ENCODE assay signal across 24 cellular contexts in genomic region chr9:28215921-28216320, GRCh38.
DNase-seq lines count a peak whose midpoint lies in the region; ATAC-seq lines count a peak whose summit lies in the region.
"Had no signal": no experiment of that assay in that cellular context is flagged by ENCODE, and none has a peak within 500 bp of the region (broad histone marks: within the 10 kb centered on the region; RNA-seq: fewer than 3 reads in every experiment).

No MANE protein-coding gene starts in this region.

- no peak for ATAC-seq in GM19467 (IDR thresholded peaks at IDR 0.05; ENCODE audit: unreplicated experiment)
- ATAC-seq: GM12878, GM23338, SK-N-SH treated with all-trans-retinoic acid at 6 μM for 48 hours had no signal

- H3K9me3 ChIP-seq in endocrine pancreas (ENCODE audit: control insufficient read depth, low read length), result no peaks in the 10 kb centered on the region
- H3K9me3 ChIP-seq: BLaER1, Peyer's patch, SJCRH30 had no signal

- no peak overlapping the region for H3K9ac ChIP-seq in endocrine pancreas (ENCODE audit: control insufficient read depth, insufficient read depth, low read length)
- H3K9ac ChIP-seq: BLaER1 had no signal

- H3K4me1 ChIP-seq in endocrine pancreas (ENCODE audit: control insufficient read depth, insufficient read depth, low read length), result peaks cover 10% of the 10 kb centered on the region
- H3K4me1 ChIP-seq: BLaER1, Peyer's patch had no signal

- H3K27me3 ChIP-seq in endocrine pancreas (ENCODE audit: control insufficient read depth, insufficient read depth, low read length), result no peaks in the 10 kb centered on the region
- H3K27me3 ChIP-seq: BLaER1, Peyer's patch, SJCRH30 had no signal

- H3K4me3 ChIP-seq in endocrine pancreas (ENCODE audit: control insufficient read depth, insufficient read depth, low read length), result peak overlapping the region; percentile 72
- H3K4me3 ChIP-seq: BLaER1, GM12878, GM23338, Peyer's patch, SJCRH30 had no signal

- H3K36me3 ChIP-seq in endocrine pancreas (ENCODE audit: control insufficient read depth, insufficient read depth, low read length), result no peaks in the 10 kb centered on the region
- H3K36me3 ChIP-seq: BLaER1, Peyer's patch, SJCRH30 had no signal

- DNase-seq in NCI-H1417 (lab: John Stamatoyannopoulos, UW), result peak; percentile 15 to 98 (median 61)
- no peak for DNase-seq in NCI-H1417 treated with DMSO at 0.1 percent for 48 hours (lab: John Stamatoyannopoulos, UW)
- DNase-seq in DMS153 (lab: John Stamatoyannopoulos, UW), result peak; percentile 55
- peak; percentile 21 for DNase-seq in NCI-H226
- no peak for DNase-seq in stimulated activated naive CD4-positive, alpha-beta T cell (lab: John Stamatoyannopoulos, UW)
- DNase-seq in LoVo (ENCODE audit: low spot score), result no peak
- DNase-seq: 8988T; CD4-positive, CD25-positive, alpha-beta regulatory T cell; DMS53; EL; GDM1; H9; IMR-90; KG1; NCI-H510A; Peyer's patch; SJCRH30; T-helper 2 cell had no signal

Comparison
In these comparisons a context has a peak if more than half of its experiments do, and no peak if none do; other contexts are left out.
1. DNase-seq: peak in NCI-H1417 (3 of 3), DMS153 (single experiment) and NCI-H226 (single experiment); none in NCI-H1417 treated with DMSO at 0.1 percent for 48 hours (single experiment), stimulated activated naive CD4-positive, alpha-beta T cell (0 of 6) and LoVo (single experiment).